In genomic region chr2:142012797-142013196, GRCh38 we compare ENCODE assay signal across 33 cellular contexts.
A peak's percentile ranks its signal among the peaks of the same experiment; 100 is the strongest.
DNase-seq lines count a peak whose midpoint lies in the region; ATAC-seq, FAIRE-seq and TF ChIP-seq lines count a peak whose summit lies in the region.
"Had no signal": no experiment of that assay in that cellular context is flagged by ENCODE, and none has a peak within 500 bp of the region (broad histone marks: within the 10 kb centered on the region; RNA-seq: fewer than 3 reads in every experiment).

No MANE protein-coding gene starts in this region.

- H3K4me1 ChIP-seq in pancreas: no peaks in the 10 kb centered on the region
- H3K4me1 ChIP-seq: A549; BE2C; BLaER1; BLaER1 treated with 17β-estradiol and CSF1 and Interleukin-3, amounts not matched to agents 10 nM and 100 nM had no signal

- intact Hi-C loops in pancreas (cut with DNase I): no loop called here

- H3K4me3 ChIP-seq in neural cell (ENCODE audit: low read length) (no peak overlapping the region), retinal pigment epithelial cell (ENCODE audit: low read length) (no peak overlapping the region), pancreas (no peak overlapping the region)
- H3K4me3 ChIP-seq: A549; BLaER1; BLaER1 treated with 17β-estradiol and CSF1 and Interleukin-3, amounts not matched to agents 10 nM and 100 nM had no signal

- no peak for TF ChIP-seq RAD21 in neural cell (conservative IDR thresholded peaks at IDR 0.05)

- no peak for FAIRE-seq in pancreas (lab: Jason Lieb, UNC)
- FAIRE-seq: A204.1, A549, D721Med had no signal

- H2AFZ ChIP-seq in neural cell (ENCODE audit: low read depth, low read length): no peak overlapping the region

- DNase-seq in HEK293T (ENCODE audit: extremely low spot score): no peak
- DNase-seq in retinal pigment epithelial cell (ENCODE audit: low read depth): peak; percentile 47
- no peak for DNase-seq in pancreas
- DNase-seq in inferior parietal cortex (ENCODE audit: extremely low spot score): no peak
- DNase-seq: 8988T; ACHN; AML-193; BE2C; C1 segment of cervical spinal cord; Caco-2; Calu3; CD4-positive, alpha-beta memory T cell; CD4-positive, alpha-beta T cell; CD4-positive, CD25-positive, alpha-beta regulatory T cell; CD8-positive, alpha-beta memory T cell; CD8-positive, alpha-beta T cell; COR-L47; DMS 273 treated with DMSO at 0.1 percent for 48 hours; DMS153; DMS53; DMS79; DMS79 treated with DMSO at 0.1 percent for 48 hours; DND-41; EL had no signal

- no peaks in the 10 kb centered on the region for H3K79me2 ChIP-seq in neural cell (replicated peaks; ENCODE audit: insufficient read depth, low read length)

- TF ChIP-seq CTCF in neural cell (IDR thresholded peaks at IDR 0.05; ENCODE audit: poor library complexity, severe bottlenecking) (no peak), retinal pigment epithelial cell (conservative IDR thresholded peaks at IDR 0.05; ENCODE audit: low read depth, low read length) (no peak), pancreas (IDR thresholded peaks at IDR 0.05) (no peak)

- H4K20me1 ChIP-seq in neural cell (ENCODE audit: insufficient read depth): no peaks in the 10 kb centered on the region
- H4K20me1 ChIP-seq: BLaER1; BLaER1 treated with 17β-estradiol and CSF1 and Interleukin-3, amounts not matched to agents 10 nM and 100 nM had no signal

- peak; percentile 61 for TF ChIP-seq EP300 in neural cell (conservative IDR thresholded peaks at IDR 0.05; ENCODE audit: poor library complexity, severe bottlenecking)

- POLR2A ChIA-PET in HEK293T (lab: Yijun Ruan, JAX): no interaction called here

- CTCF ChIA-PET in HEK293T (lab: Yijun Ruan, JAX): no interaction called here

- no peak overlapping the region for H3K27ac ChIP-seq in neural cell (ENCODE audit: low read length)
- no peak overlapping the region for H3K27ac ChIP-seq in pancreas
- H3K27ac ChIP-seq: 22Rv1; A549; BLaER1; BLaER1 treated with 17β-estradiol and CSF1 and Interleukin-3, amounts not matched to agents 10 nM and 100 nM; C4-2B had no signal

- ATAC-seq in pancreas (no peak), HG03342 (IDR thresholded peaks at IDR 0.05; ENCODE audit: unreplicated experiment) (no peak)
- ATAC-seq: A549; CD8-positive, alpha-beta T cell had no signal

- H3K9me3 ChIP-seq in neural cell (ENCODE audit: low read length): no peaks in the 10 kb centered on the region
- H3K9me3 ChIP-seq in pancreas: no peaks in the 10 kb centered on the region
- H3K9me3 ChIP-seq: A549; BE2C; BLaER1; BLaER1 treated with 17β-estradiol and CSF1 and Interleukin-3, amounts not matched to agents 10 nM and 100 nM; Caco-2 had no signal

- H3F3A ChIP-seq in neural cell (ENCODE audit: insufficient read depth, low read length, poor library complexity, severe bottlenecking): no peaks in the 10 kb centered on the region

- no peaks in the 10 kb centered on the region for H3K36me3 ChIP-seq in neural cell (ENCODE audit: insufficient read depth, low read length)
- no peaks in the 10 kb centered on the region for H3K36me3 ChIP-seq in pancreas
- H3K36me3 ChIP-seq: BE2C; BLaER1; BLaER1 treated with 17β-estradiol and CSF1 and Interleukin-3, amounts not matched to agents 10 nM and 100 nM had no signal

- H3K4me2 ChIP-seq in neural cell (ENCODE audit: low read length): no peak overlapping the region
- H3K4me2 ChIP-seq: A549; BLaER1; BLaER1 treated with 17β-estradiol and CSF1 and Interleukin-3, amounts not matched to agents 10 nM and 100 nM had no signal

- 69 to 78% methylated on average over 2 of the region's 2 CpGs for WGBS in pancreas, 2 donors

- H3K27me3 ChIP-seq in neural cell (ENCODE audit: insufficient read depth, low read depth, low read length) (no peaks in the 10 kb centered on the region), pancreas (no peaks in the 10 kb centered on the region)
- H3K27me3 ChIP-seq: BE2C; BLaER1; BLaER1 treated with 17β-estradiol and CSF1 and Interleukin-3, amounts not matched to agents 10 nM and 100 nM had no signal

- no peaks in the 10 kb centered on the region for H3K9me2 ChIP-seq in neural cell (ENCODE audit: insufficient read depth, low read length)

- H3K9ac ChIP-seq in neural cell (ENCODE audit: low read length): no peak overlapping the region
- H3K9ac ChIP-seq: BLaER1; BLaER1 treated with 17β-estradiol and CSF1 and Interleukin-3, amounts not matched to agents 10 nM and 100 nM had no signal

TF ChIP-seq in HEK293T, 16 proteins besides CTCF, POLR2A, EP300 and RAD21:
- TF ChIP-seq NFRKB (IDR thresholded peaks at IDR 0.05) (no peak), PKNOX1 (IDR thresholded peaks at IDR 0.05) (peak; percentile 78)
TF ChIP-seq in HEK293T: peak in this region for 1.

TF ChIP-seq in neural cell, 6 proteins besides CTCF, POLR2A, EP300 and RAD21:
- TF ChIP-seq MXI1 (conservative IDR thresholded peaks at IDR 0.05; ENCODE audit: poor library complexity, severe bottlenecking): no peak
- TF ChIP-seq REST (IDR thresholded peaks at IDR 0.05; ENCODE audit: borderline replicate concordance): peak; percentile 80
- TF ChIP-seq SMC3 (conservative IDR thresholded peaks at IDR 0.05; ENCODE audit: poor library complexity): no peak
- no peak for TF ChIP-seq TAF1 (IDR thresholded peaks at IDR 0.05; ENCODE audit: low read depth)
- TF ChIP-seq EZH2 (IDR thresholded peaks at IDR 0.05; ENCODE audit: borderline replicate concordance, insufficient read depth, low read length, poor library complexity, severe bottlenecking): no peak
- TF ChIP-seq POLR2AphosphoS5 (IDR thresholded peaks at IDR 0.05): no peak
